19 cellular contexts compared by ENCODE assay signal in genomic region chr10:121057291-121057690, GRCh38.
A peak's percentile ranks its signal among the peaks of the same experiment; 100 is the strongest.
DNase-seq lines count a peak whose midpoint lies in the region; ATAC-seq and TF ChIP-seq lines count a peak whose summit lies in the region.
"Had no signal": no experiment of that assay in that cellular context is flagged by ENCODE, and none has a peak within 500 bp of the region (broad histone marks: within the 10 kb centered on the region; RNA-seq: fewer than 3 reads in every experiment).

No MANE protein-coding gene starts in this region.

- POLR2A ChIA-PET in A673 (lab: Charles Lee; ENCODE audit: low non-redundant PET): no interaction called here
- POLR2A ChIA-PET in HEK293T (lab: Yijun Ruan, JAX): no interaction called here

- no peak for TF ChIP-seq CTCF in A673 (conservative IDR thresholded peaks at IDR 0.05; ENCODE audit: low read depth, low read length)

- no peak overlapping the region for H3K4me3 ChIP-seq in A673 (ENCODE audit: low read depth, low read length, poor library complexity, severe bottlenecking)

- no peaks in the 10 kb centered on the region for H3K27me3 ChIP-seq in A673 (replicated peaks; ENCODE audit: insufficient read depth, low read depth, low read length, poor library complexity)
- H3K27me3 ChIP-seq: BE2C had no signal

- peaks cover 27% of the 10 kb centered on the region for H3K4me1 ChIP-seq in A673 (ENCODE audit: insufficient read depth, low read length, poor library complexity, severe bottlenecking)

- H3K36me3 ChIP-seq in A673 (ENCODE audit: insufficient read depth, low read length, poor library complexity, severe bottlenecking): no peaks in the 10 kb centered on the region
- H3K36me3 ChIP-seq: BE2C had no signal

- CTCF ChIA-PET in A673 (lab: Charles Lee) (no interaction called here), HEK293T (lab: Yijun Ruan, JAX) (no interaction called here)

- DNase-seq in A673 (ENCODE audit: low spot score): no peak
- no peak for DNase-seq in HEK293T (ENCODE audit: extremely low spot score)
- peak; percentile 14 for DNase-seq in NCI-H82 treated with DMSO at 0.1 percent for 48 hours (lab: John Stamatoyannopoulos, UW; ENCODE audit: unreplicated experiment)
- peak; percentile 52 for DNase-seq in left kidney (ENCODE audit: low read depth, low spot score)
- no peak for DNase-seq in kidney tubule cell (ENCODE audit: low spot score)
- DNase-seq in immature natural killer cell: no peak
- no peak for DNase-seq in NCI-H2029 (lab: John Stamatoyannopoulos, UW)
- DNase-seq: BE2C; CD8-positive, alpha-beta T cell; COR-L47; DMS153; DMS79 treated with DMSO at 0.1 percent for 48 hours; EL; GOT3; H9; HFFc6 had no signal

- BruUV-seq in A673 (replicated peaks; lab: Mats Ljungman, UMichigan): no TSS peak

- H3K27me3 Mint-ChIP-seq in immature natural killer cell (ENCODE audit: low read depth in 3 of 3): peaks cover 0 to 1% (median 0%) of the 10 kb centered on the region in 3 donors

- H3K4me3 Mint-ChIP-seq in immature natural killer cell: no peak overlapping the region
- H3K4me3 Mint-ChIP-seq: CD8-positive, alpha-beta T cell; H9; HFFc6 had no signal

- no peak for ATAC-seq in GM21529 (IDR thresholded peaks at IDR 0.05; ENCODE audit: unreplicated experiment)
- ATAC-seq: CD8-positive, alpha-beta T cell; HepG2 had no signal

- H3K4me1 Mint-ChIP-seq in immature natural killer cell: no peaks in the 10 kb centered on the region

- peak overlapping the region; percentile 12 for H3K27ac ChIP-seq in A673 (ENCODE audit: low read depth, low read length, poor library complexity, severe bottlenecking)
- H3K27ac ChIP-seq: C4-2B had no signal

- intact Hi-C loops in A673 (cut with micrococcal nuclease; ENCODE audit: unreplicated experiment): no loop called here

- no peaks in the 10 kb centered on the region for H3K9me3 ChIP-seq in A673 (ENCODE audit: low read depth, low read length, poor library complexity, severe bottlenecking)
- H3K9me3 ChIP-seq: BE2C had no signal

- no peak overlapping the region for H3K27ac Mint-ChIP-seq in immature natural killer cell
- H3K27ac Mint-ChIP-seq: CD8-positive, alpha-beta T cell; H9; HFFc6 had no signal

- H3K36me3 Mint-ChIP-seq in immature natural killer cell: no peaks in the 10 kb centered on the region
- H3K36me3 Mint-ChIP-seq: CD8-positive, alpha-beta T cell had no signal

- no peaks in the 10 kb centered on the region for H3K9me3 Mint-ChIP-seq in immature natural killer cell
- H3K9me3 Mint-ChIP-seq: CD8-positive, alpha-beta T cell had no signal

TF ChIP-seq in HEK293T, 16 proteins besides CTCF, POLR2A, EP300 and RAD21:
- TF ChIP-seq LEF1 (IDR thresholded peaks at IDR 0.05; ENCODE audit: borderline replicate concordance) (no peak), PKNOX1 (IDR thresholded peaks at IDR 0.05) (peak; percentile 89), CTBP1 (IDR thresholded peaks at IDR 0.05; ENCODE audit: borderline replicate concordance) (peak; percentile 69; the same call in 1 of the 2 replicates), TARDBP (IDR thresholded peaks at IDR 0.05) (no peak)

Comparison
In these comparisons a context has a peak if more than half of its experiments do, and no peak if none do; other contexts are left out.
1. DNase-seq: peak in NCI-H82 treated with DMSO at 0.1 percent for 48 hours (single experiment) and left kidney (single experiment); none in A673 (single experiment), HEK293T (single experiment), kidney tubule cell (single experiment), immature natural killer cell (0 of 3) and NCI-H2029 (single experiment).